Comparison of ENCODE assay signal across 8 cellular contexts in genomic region chr10:68957654-68958053, GRCh38. TPM values are rescaled to one million over a fixed set of nuclear protein-coding genes. Genes with fewer than 3 reads are reported as not detected.
DNase-seq lines count a peak whose midpoint lies in the region; ATAC-seq and TF ChIP-seq lines count a peak whose summit lies in the region.

No MANE protein-coding gene starts in this region.

- TF ChIP-seq CTCF in SK-N-SH (IDR thresholded peaks at IDR 0.05) = no peak
- TF ChIP-seq CTCF in WI38 (IDR thresholded peaks at IDR 0.05; ENCODE audit: low read depth, low read length) = no peak
- no peak for TF ChIP-seq CTCF in spleen (IDR thresholded peaks at IDR 0.05 in 8 of 11, conservative IDR thresholded peaks at IDR 0.05 in 3 of 11)
- no peak for TF ChIP-seq CTCF in thyroid gland (IDR thresholded peaks at IDR 0.05)

- H3K4me1 ChIP-seq in SK-N-SH (ENCODE audit: control insufficient read depth in 1 of 2, insufficient read depth in 2 of 2, low read depth in 1 of 2, low read length in 1 of 2) (peaks cover 0 to 6% of the 10 kb centered on the region in 2 experiments; a peak in 2 of 4 replicates), spleen (peaks cover 18 to 70% (median 53%) of the 10 kb centered on the region in 6 donors), thyroid gland (peaks cover 0 to 20% of the 10 kb centered on the region in 2 donors)

- TF ChIP-seq EP300 in SK-N-SH (IDR thresholded peaks at IDR 0.05; ENCODE audit: borderline replicate concordance in 1 of 2, low read depth in 1 of 2, low read length in 1 of 2) = no peak

- no peak for ATAC-seq in SK-N-SH treated with all-trans-retinoic acid at 6 μM for 48 hours
- no peak for ATAC-seq in HG02642 (IDR thresholded peaks at IDR 0.05; ENCODE audit: poor library complexity, unreplicated experiment)

- TF ChIP-seq POLR2A in spleen (IDR thresholded peaks at IDR 0.05) = no peak
- no peak for TF ChIP-seq POLR2A in thyroid gland (IDR thresholded peaks at IDR 0.05)

- no peak for TF ChIP-seq RAD21 in SK-N-SH (IDR thresholded peaks at IDR 0.05; ENCODE audit: low read length)

- H3K27ac ChIP-seq in SK-N-SH (ENCODE audit: low read depth in 2 of 2, low read length in 1 of 2) (peak overlapping the region; percentile 18 to 94; a peak in 3 of 4 replicates), spleen (peak overlapping the region; percentile 67 to 99 (median 96)), thyroid gland (no peak overlapping the region)

- DNase-seq in SK-N-SH (peak; percentile 10), foreskin melanocyte (peak; percentile 49), spleen (no peak), thyroid gland (no peak)
- DNase-seq in activated CD4-positive, CD25-positive, alpha-beta regulatory T cell (lab: John Stamatoyannopoulos, UW) = no peak

- H3K9me2 ChIP-seq in SK-N-SH = no peaks in the 10 kb centered on the region

- peak overlapping the region; percentile 89 for H3K9ac ChIP-seq in SK-N-SH

- H3K4me3 ChIP-seq in SK-N-SH (ENCODE audit: low read depth in 2 of 2, low read length in 1 of 2) = peak overlapping the region; percentile 79 to 94
- H3K4me3 ChIP-seq in WI38 (ENCODE audit: low read depth, low read length) = peak overlapping the region; percentile 95
- H3K4me3 ChIP-seq in spleen = peak overlapping the region in 7 of 8 donors; percentile 95 to 100 (median 100)
- H3K4me3 ChIP-seq in thyroid gland (replicated peaks in 1 of 3) = no peak overlapping the region

- WGBS in SK-N-SH (ENCODE audit: low lambda C conversion rate) = 17% methylated on average over 3 of the region's 3 CpGs
- 58 to 78% (median 70%) methylated on average over 3 of the region's 3 CpGs for WGBS in spleen, 5 donors
- WGBS in thyroid gland, 2 donors = 75 to 78% methylated on average over 3 of the region's 3 CpGs

- CTCF ChIA-PET in SK-N-SH (lab: Yijun Ruan, JAX) = no interaction called here

- peak overlapping the region; percentile 95 for H3K4me2 ChIP-seq in SK-N-SH

- POLR2A ChIA-PET in SK-N-SH (lab: Yijun Ruan, JAX) = interaction anchor here (0.9 kb wide), 1 partner anchor 20 kb away, joined by 4 read pairs; no protein-coding TSS in a partner anchor

- peaks cover 72% of the 10 kb centered on the region for H3K79me2 ChIP-seq in SK-N-SH (ENCODE audit: insufficient read depth)

- peaks cover 23% of the 10 kb centered on the region for H3F3A ChIP-seq in SK-N-SH (replicated peaks; ENCODE audit: insufficient read depth)

- no peaks in the 10 kb centered on the region for H3K9me3 ChIP-seq in SK-N-SH
- no peaks in the 10 kb centered on the region for H3K9me3 ChIP-seq in spleen
- H3K9me3 ChIP-seq in thyroid gland = no peaks in the 10 kb centered on the region

- intact Hi-C loops in spleen (cut with DNase I; ENCODE audit: low total_unique reads) (no loop called here), thyroid gland (cut with DNase I) (no loop called here)

- H3K27me3 ChIP-seq in SK-N-SH (ENCODE audit: insufficient read depth) (no peaks in the 10 kb centered on the region), spleen (replicated peaks in 1 of 7) (no peaks in the 10 kb centered on the region), thyroid gland (no peaks in the 10 kb centered on the region)

- peaks cover 56% of the 10 kb centered on the region for H4K20me1 ChIP-seq in SK-N-SH (ENCODE audit: insufficient read depth)

- no peak overlapping the region for H2AFZ ChIP-seq in SK-N-SH (ENCODE audit: low read depth)

- H3K36me3 ChIP-seq in SK-N-SH (replicated peaks in 1 of 2; ENCODE audit: control insufficient read depth in 1 of 2, insufficient read depth in 2 of 2, low read length in 1 of 2) (peaks cover 29 to 36% of the 10 kb centered on the region in 2 experiments), spleen (peaks cover 0 to 42% (median 26%) of the 10 kb centered on the region in 6 donors), thyroid gland (peaks cover 7 to 17% of the 10 kb centered on the region in 2 donors)

TF ChIP-seq in SK-N-SH, 30 proteins besides CTCF, POLR2A, EP300 and RAD21 (continues in another document):
- no peak for TF ChIP-seq JUND (IDR thresholded peaks at IDR 0.05)
- TF ChIP-seq, protein P1, sequence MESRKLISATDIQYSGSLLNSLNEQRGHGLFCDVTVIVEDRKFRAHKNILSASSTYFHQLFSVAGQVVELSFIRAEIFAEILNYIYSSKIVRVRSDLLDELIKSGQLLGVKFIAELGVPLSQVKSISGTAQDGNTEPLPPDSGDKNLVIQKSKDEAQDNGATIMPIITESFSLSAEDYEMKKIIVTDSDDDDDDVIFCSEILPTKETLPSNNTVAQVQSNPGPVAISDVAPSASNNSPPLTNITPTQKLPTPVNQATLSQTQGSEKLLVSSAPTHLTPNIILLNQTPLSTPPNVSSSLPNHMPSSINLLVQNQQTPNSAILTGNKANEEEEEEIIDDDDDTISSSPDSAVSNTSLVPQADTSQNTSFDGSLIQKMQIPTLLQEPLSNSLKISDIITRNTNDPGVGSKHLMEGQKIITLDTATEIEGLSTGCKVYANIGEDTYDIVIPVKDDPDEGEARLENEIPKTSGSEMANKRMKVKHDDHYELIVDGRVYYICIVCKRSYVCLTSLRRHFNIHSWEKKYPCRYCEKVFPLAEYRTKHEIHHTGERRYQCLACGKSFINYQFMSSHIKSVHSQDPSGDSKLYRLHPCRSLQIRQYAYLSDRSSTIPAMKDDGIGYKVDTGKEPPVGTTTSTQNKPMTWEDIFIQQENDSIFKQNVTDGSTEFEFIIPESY (IDR thresholded peaks at IDR 0.05; ENCODE audit: borderline replicate concordance, low read depth) = no peak
- no peak for TF ChIP-seq SMC3 (IDR thresholded peaks at IDR 0.05; ENCODE audit: low read depth, low read length)
- TF ChIP-seq RFX5 (IDR thresholded peaks at IDR 0.05; ENCODE audit: low read length) = no peak
- TF ChIP-seq GABPA (IDR thresholded peaks at IDR 0.05; ENCODE audit: low read depth) = no peak
- no peak for TF ChIP-seq YY1 (IDR thresholded peaks at IDR 0.05; ENCODE audit: low read depth)
- TF ChIP-seq FOSL2 (IDR thresholded peaks at IDR 0.05; ENCODE audit: borderline replicate concordance, low read depth) = no peak
- TF ChIP-seq TAF1 (IDR thresholded peaks at IDR 0.05; ENCODE audit: borderline replicate concordance, low read depth, low read length) = no peak
- no peak for TF ChIP-seq MXI1 (IDR thresholded peaks at IDR 0.05; ENCODE audit: low read depth, low read length)
- TF ChIP-seq TEAD4 (IDR thresholded peaks at IDR 0.05; ENCODE audit: borderline replicate concordance, insufficient read depth) = no peak
- no peak for TF ChIP-seq EZH2phosphoT487 (IDR thresholded peaks at IDR 0.05; ENCODE audit: borderline replicate concordance, low read depth)
- no peak for TF ChIP-seq TCF12 (IDR thresholded peaks at IDR 0.05)

TF ChIP-seq in SK-N-SH treated with all-trans-retinoic acid at 6 μM for 48 hours, 23 proteins besides CTCF, POLR2A, EP300 and RAD21:
- TF ChIP-seq ZNF8 (CRISPR knock-in tag; IDR thresholded peaks at IDR 0.05) = no peak

RNA-seq across cellular contexts. Expression of gene DDX21, which starts 1.7 kb away (rescaled TPM):
- polyA plus RNA-seq in SK-N-SH (2012; rRNA removed) (40.1 and 58.4 TPM in 2 replicates), spleen (10 to 100 TPM; 15.7 to 23.8 (median 22.1) TPM)
- 66.7 and 81.9 TPM in 2 replicates for polyA plus RNA-seq in SK-N-SH (2012; cell fraction: cytosol; rRNA removed)
- 15.2 and 44.1 TPM in 2 replicates for polyA plus RNA-seq in SK-N-SH (2012; cell fraction: nucleus; rRNA removed)
- total RNA-seq in spleen (10 to 100 TPM; 37.6 to 70.0 (median 56.6) TPM), thyroid gland (10 to 100 TPM; 30.9 to 56.1 (median 38.1) TPM)

RNA-seq across cellular contexts. Expression of gene KIFBP, which starts 30.9 kb away (rescaled TPM):
- polyA plus RNA-seq in SK-N-SH (2012; rRNA removed) (16.9 and 18.3 TPM in 2 replicates), spleen (10 to 100 TPM in 1 of 3 donors, 1 to 10 TPM in 2; 7.3 to 10.7 (median 8.1) TPM)
- 20.0 and 23.5 TPM in 2 replicates for polyA plus RNA-seq in SK-N-SH (2012; cell fraction: cytosol; rRNA removed)
- 18.0 and 28.2 TPM in 2 replicates for polyA plus RNA-seq in SK-N-SH (2012; cell fraction: nucleus; rRNA removed)
- total RNA-seq in spleen (10 to 100 TPM; 12.3 to 20.1 (median 18.2) TPM), thyroid gland (10 to 100 TPM; 37.9 to 54.1 (median 42.8) TPM)

RNA-seq across cellular contexts. Expression of gene DDX50, which starts 56.5 kb away (rescaled TPM):
- polyA plus RNA-seq in SK-N-SH (2012; rRNA removed) (33.5 and 40.7 TPM in 2 replicates), spleen (10 to 100 TPM; 19.2 to 28.8 (median 22.4) TPM)
- polyA plus RNA-seq in SK-N-SH (2012; cell fraction: cytosol; rRNA removed) = 49.8 and 54.0 TPM in 2 replicates
- 19.2 and 28.8 TPM in 2 replicates for polyA plus RNA-seq in SK-N-SH (2012; cell fraction: nucleus; rRNA removed)
- total RNA-seq in spleen (10 to 100 TPM; 23.7 to 33.6 (median 29.6) TPM), thyroid gland (10 to 100 TPM; 36.3 to 51.3 (median 41.7) TPM)

Comparison
In these comparisons a context has a peak if more than half of its experiments do, and no peak if none do; other contexts are left out.
1. DNase-seq: peak in SK-N-SH (single experiment) and foreskin melanocyte (single experiment); none in spleen (single experiment), activated CD4-positive, CD25-positive, alpha-beta regulatory T cell (0 of 4) and thyroid gland (0 of 2).
2. H3K27ac ChIP-seq: peak in SK-N-SH (2 of 2) and spleen (8 of 8); none in thyroid gland (0 of 3).
3. H3K4me3 ChIP-seq: peak in SK-N-SH (2 of 2), WI38 (single experiment) and spleen (7 of 8); none in thyroid gland (0 of 3).